In the genomic region with DNA sequence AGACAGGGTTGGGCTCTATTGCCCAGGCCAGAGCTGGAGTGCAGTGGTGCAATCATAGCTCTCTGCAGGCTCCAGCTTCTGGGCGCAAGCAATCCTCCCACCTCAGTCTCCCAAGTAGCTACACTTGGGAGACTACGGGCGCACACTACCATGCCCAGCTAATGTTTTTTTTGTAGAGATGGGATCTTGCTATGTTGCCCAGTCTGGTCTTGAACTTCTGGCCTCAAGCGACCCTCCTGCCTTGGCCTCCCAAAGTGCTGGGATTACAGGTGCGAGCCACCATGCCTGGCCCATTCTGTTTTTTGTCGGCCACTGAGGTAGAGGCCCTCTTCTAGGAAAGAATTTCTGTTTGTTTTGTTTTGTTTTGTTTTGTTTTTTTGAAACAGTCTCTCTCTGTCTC, we compare ENCODE assay signal across 2 cellular contexts.
A peak's percentile ranks its signal among the peaks of the same experiment; 100 is the strongest.
TF ChIP-seq lines count a peak whose summit lies in the region.

No MANE protein-coding gene starts in this region.

TF ChIP-seq in HEK293, 187 proteins besides CTCF, POLR2A, EP300 and RAD21:
- TF ChIP-seq ZNF121 (tag by site-specific recombination; IDR thresholded peaks at IDR 0.05) (peak; percentile 98), ZNF596 (tag by site-specific recombination; IDR thresholded peaks at IDR 0.05) (no peak), IKZF3 (tag by site-specific recombination; IDR thresholded peaks at IDR 0.05) (no peak)

TF ChIP-seq in WTC11, 78 proteins besides CTCF, POLR2A, EP300 and RAD21:
- no peak for TF ChIP-seq MLX (CRISPR knock-in tag; IDR thresholded peaks at IDR 0.05)
- no peak for TF ChIP-seq ZNF416 (CRISPR knock-in tag; IDR thresholded peaks at IDR 0.05)
- peak; percentile 95 for TF ChIP-seq ZNF121 (CRISPR knock-in tag; IDR thresholded peaks at IDR 0.05)
